Comparison of ENCODE assay signal across 8 cellular contexts in the genomic region with DNA sequence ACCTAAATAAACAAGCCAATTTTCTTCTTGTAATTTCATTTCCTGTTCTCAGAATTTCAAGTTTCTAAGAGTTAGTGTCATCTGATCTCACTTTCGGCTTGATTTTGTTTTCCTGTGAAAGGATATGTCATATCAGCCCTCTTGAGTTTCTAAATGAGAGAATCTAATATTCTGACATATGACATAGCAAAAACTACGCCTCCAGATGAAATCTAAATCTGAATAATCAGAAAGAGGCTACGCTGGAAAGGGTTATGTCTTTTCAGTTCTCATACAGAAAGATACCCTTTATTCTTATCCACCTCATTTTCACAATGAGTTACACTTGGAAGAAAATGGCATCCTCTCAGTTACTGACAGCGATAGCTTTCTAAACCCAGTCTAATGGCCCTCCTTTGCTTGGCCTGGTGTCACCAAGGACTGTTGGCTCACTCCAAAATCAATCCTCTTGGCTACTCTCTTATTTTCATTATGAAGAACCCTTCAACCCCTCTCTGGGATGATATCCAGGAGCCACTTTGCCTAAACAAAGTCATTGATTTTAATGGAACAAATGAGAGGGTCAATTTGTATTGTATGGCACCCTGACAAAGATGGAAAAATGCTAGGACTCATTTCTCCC.
DNase-seq lines count a peak whose midpoint lies in the region; ATAC-seq, FAIRE-seq and TF ChIP-seq lines count a peak whose summit lies in the region.

No MANE protein-coding gene starts in this region.

- H3K27ac Mint-ChIP-seq in activated CD4-positive, alpha-beta memory T cell treated with anti-CD3 and anti-CD28 coated beads, Interleukin-2, amount 10 ng/mL, durations not matched to agents 7 days and 5 days: peak overlapping the region; percentile 66

- no peak overlapping the region for H3K27ac ChIP-seq in upper lobe of right lung
- H3K27ac ChIP-seq in hepatocyte: no peak overlapping the region

- no peaks in the 10 kb centered on the region for H3K9me2 ChIP-seq in hepatocyte (replicated peaks; ENCODE audit: insufficient read depth)

- CTCF ChIA-PET in activated CD4-positive, alpha-beta memory T cell treated with anti-CD3 and anti-CD28 coated beads, Interleukin-2, amount 10 ng/mL, durations not matched to agents 7 days and 5 days (lab: Charles Lee): no interaction called here

- 62% methylated on average over 4 of the region's 4 CpGs for WGBS in hepatocyte (ENCODE audit: low lambda C conversion rate, missing lambda C conversion rate)

- H2AFZ ChIP-seq in hepatocyte: no peak overlapping the region

- ATAC-seq in GM19463 (IDR thresholded peaks at IDR 0.05; ENCODE audit: unreplicated experiment) (peak; percentile 73), HG03103 (IDR thresholded peaks at IDR 0.05; ENCODE audit: low read depth, unreplicated experiment) (peak; percentile 71), upper lobe of right lung (no peak)

- POLR2A ChIA-PET in activated CD4-positive, alpha-beta memory T cell treated with anti-CD3 and anti-CD28 coated beads, Interleukin-2, amount 10 ng/mL, durations not matched to agents 7 days and 5 days (lab: Charles Lee): interaction anchor here (1.6 kb wide), 1 partner anchor 331 kb away, joined by 4 read pairs; a partner anchor contains a TSS

- H4K20me1 ChIP-seq in hepatocyte (ENCODE audit: insufficient read depth, poor library complexity, severe bottlenecking): no peaks in the 10 kb centered on the region

- DNase-seq in GM12891 (ENCODE audit: insufficient read length, low spot score) (no peak), upper lobe of right lung (no peak), hepatocyte (ENCODE audit: low spot score) (no peak), AML-193 (lab: John Stamatoyannopoulos, UW) (no peak), NCI-H2081 (lab: John Stamatoyannopoulos, UW) (no peak)
- DNase-seq in activated CD4-positive, alpha-beta memory T cell treated with anti-CD3 and anti-CD28 coated beads, Interleukin-2, amount 10 ng/mL, durations not matched to agents 7 days and 5 days: no peak

- no peak overlapping the region for H3K4me3 Mint-ChIP-seq in activated CD4-positive, alpha-beta memory T cell treated with anti-CD3 and anti-CD28 coated beads, Interleukin-2, amount 10 ng/mL, durations not matched to agents 7 days and 5 days

- no peaks in the 10 kb centered on the region for H3K9me3 ChIP-seq in upper lobe of right lung
- H3K9me3 ChIP-seq in hepatocyte (ENCODE audit: low read depth): no peaks in the 10 kb centered on the region

- no peak for TF ChIP-seq POLR2A in GM12891 (IDR thresholded peaks at IDR 0.05; ENCODE audit: low read depth, low read length)

- H3K27me3 ChIP-seq in upper lobe of right lung (no peaks in the 10 kb centered on the region), hepatocyte (no peaks in the 10 kb centered on the region)

- FAIRE-seq in GM12891 (lab: Jason Lieb, UNC): peak; percentile 81

- H3K4me3 ChIP-seq in upper lobe of right lung (no peak overlapping the region), hepatocyte (no peak overlapping the region)

- intact Hi-C loops in upper lobe of right lung (cut with DNase I): no loop called here

- H3K36me3 ChIP-seq in upper lobe of right lung (no peaks in the 10 kb centered on the region), hepatocyte (replicated peaks; ENCODE audit: insufficient read depth, low read depth) (no peaks in the 10 kb centered on the region)

- H3K4me1 ChIP-seq in upper lobe of right lung: no peaks in the 10 kb centered on the region
- H3K4me1 ChIP-seq in hepatocyte (ENCODE audit: insufficient read depth): no peaks in the 10 kb centered on the region

- TF ChIP-seq CTCF in upper lobe of right lung (IDR thresholded peaks at IDR 0.05) (no peak), hepatocyte (IDR thresholded peaks at IDR 0.05; ENCODE audit: poor library complexity) (no peak)

- H3K79me2 ChIP-seq in hepatocyte: no peaks in the 10 kb centered on the region

- H3K36me3 Mint-ChIP-seq in activated CD4-positive, alpha-beta memory T cell treated with anti-CD3 and anti-CD28 coated beads, Interleukin-2, amount 10 ng/mL, durations not matched to agents 7 days and 5 days (ENCODE audit: low read depth): peaks cover 13% of the 10 kb centered on the region

- H3K27me3 Mint-ChIP-seq in activated CD4-positive, alpha-beta memory T cell treated with anti-CD3 and anti-CD28 coated beads, Interleukin-2, amount 10 ng/mL, durations not matched to agents 7 days and 5 days: peaks cover 2% of the 10 kb centered on the region

- peaks cover 38% of the 10 kb centered on the region for H3K4me1 Mint-ChIP-seq in activated CD4-positive, alpha-beta memory T cell treated with anti-CD3 and anti-CD28 coated beads, Interleukin-2, amount 10 ng/mL, durations not matched to agents 7 days and 5 days

- no peak overlapping the region for H3K4me2 ChIP-seq in hepatocyte

- H3K9me3 Mint-ChIP-seq in activated CD4-positive, alpha-beta memory T cell treated with anti-CD3 and anti-CD28 coated beads, Interleukin-2, amount 10 ng/mL, durations not matched to agents 7 days and 5 days: peaks cover 8% of the 10 kb centered on the region

TF ChIP-seq in GM12891, 5 proteins besides CTCF, POLR2A, EP300 and RAD21:
- no peak for TF ChIP-seq TAF1 (IDR thresholded peaks at IDR 0.05; ENCODE audit: low read depth, low read length)
- TF ChIP-seq POU2F2 (IDR thresholded peaks at IDR 0.05; ENCODE audit: low read depth, low read length): no peak
- TF ChIP-seq POLR2AphosphoS5 (IDR thresholded peaks at IDR 0.05; ENCODE audit: low read depth, low read length): no peak
- TF ChIP-seq PAX5 (IDR thresholded peaks at IDR 0.05; ENCODE audit: insufficient read depth, low read length, severe bottlenecking): no peak
- TF ChIP-seq SPI1 (IDR thresholded peaks at IDR 0.05; ENCODE audit: low read depth, low read length): 0 out of 2 replicates have a peak, but pooled peaks have one; percentile 25
